Comparison of ENCODE assay signal across 11 cellular contexts in genomic region chr1:16642025-16642966, GRCh38. TPM values are rescaled to one million over a fixed set of nuclear protein-coding genes. Genes with fewer than 3 reads are reported as not detected.
DNase-seq lines count a peak whose midpoint lies in the region; ATAC-seq and TF ChIP-seq lines count a peak whose summit lies in the region.
"Not testable (repeated sequence)": the region's sequence is repeated elsewhere in the genome, so short reads cannot be mapped to it uniquely, and the experiment has no call there.
"Had no signal": no experiment of that assay in that cellular context is flagged by ENCODE, and none has a peak within 500 bp of the region (broad histone marks: within the 10 kb centered on the region; RNA-seq: fewer than 3 reads in every experiment).

No MANE protein-coding gene starts in this region.

- H3K36me3 Mint-ChIP-seq in activated CD4-positive, alpha-beta T cell treated with anti-CD3 and anti-CD28 coated beads for 36 hours (ENCODE audit: low read depth) = not testable (repeated sequence)

- peak overlapping the region; percentile 80 for H3K4me2 ChIP-seq in hepatocyte
- H3K4me2 ChIP-seq in skeletal muscle satellite cell (ENCODE audit: low read length) = peak overlapping the region; percentile 94

- H3K4me1 Mint-ChIP-seq in activated CD4-positive, alpha-beta T cell treated with anti-CD3 and anti-CD28 coated beads for 36 hours = not testable (repeated sequence)

- H3K4me3 ChIP-seq in HEK293 (ENCODE audit: low read depth, low read length); coronary artery; hepatocyte; muscle layer of colon (ENCODE audit: low read depth in 1 of 2, low read length in 2 of 2); skeletal muscle satellite cell (ENCODE audit: low read length); uterus: not testable (repeated sequence)

- H3K9ac ChIP-seq in muscle layer of colon (ENCODE audit: low read length) = peak overlapping the region; percentile 97
- not testable (repeated sequence) for H3K9ac ChIP-seq in skeletal muscle satellite cell (ENCODE audit: low read depth, low read length)

- H3K36me3 ChIP-seq in HEK293 (ENCODE audit: control insufficient read depth in 2 of 2, insufficient read depth in 1 of 2, low read length in 2 of 2) = peaks cover 0 to 11% of the 10 kb centered on the region in 2 experiments; a peak in 2 of 3 replicates
- H3K36me3 ChIP-seq in hepatocyte (replicated peaks; ENCODE audit: insufficient read depth, low read depth); muscle layer of colon (ENCODE audit: insufficient read depth, low read length); skeletal muscle satellite cell (ENCODE audit: insufficient read depth, low read length); uterus: not testable (repeated sequence)

- not testable (repeated sequence) for TF ChIP-seq CTCF in HEK293 (tag by site-specific recombination; IDR thresholded peaks at IDR 0.05); coronary artery (IDR thresholded peaks at IDR 0.05); hepatocyte (IDR thresholded peaks at IDR 0.05; ENCODE audit: poor library complexity); uterus (IDR thresholded peaks at IDR 0.05)

- not testable (repeated sequence) for H4K20me1 ChIP-seq in hepatocyte (ENCODE audit: insufficient read depth, poor library complexity, severe bottlenecking)

- not testable (repeated sequence) for ATAC-seq in activated CD4-positive, alpha-beta T cell treated with anti-CD3 and anti-CD28 coated beads for 36 hours

- H3K27ac Mint-ChIP-seq in activated CD4-positive, alpha-beta T cell treated with anti-CD3 and anti-CD28 coated beads for 36 hours = not testable (repeated sequence)

- TF ChIP-seq POLR2A in uterus (IDR thresholded peaks at IDR 0.05) = not testable (repeated sequence)

- H3K4me1 ChIP-seq in HEK293 (ENCODE audit: control insufficient read depth, insufficient read depth, low read length) = not testable (repeated sequence)
- H3K4me1 ChIP-seq in hepatocyte (ENCODE audit: insufficient read depth) (peaks cover 23% of the 10 kb centered on the region), muscle layer of colon (ENCODE audit: insufficient read depth, low read length) (peaks cover 30% of the 10 kb centered on the region), skeletal muscle satellite cell (ENCODE audit: control insufficient read depth, insufficient read depth, low read length) (peaks cover 19% of the 10 kb centered on the region), uterus (peaks cover 0 to 16% of the 10 kb centered on the region in 2 donors)

- POLR2A ChIA-PET in HEK293 (lab: Yijun Ruan, JAX) = not testable (repeated sequence)
- POLR2A ChIA-PET in activated CD4-positive, alpha-beta T cell treated with anti-CD3 and anti-CD28 coated beads for 36 hours (lab: Charles Lee) = interaction anchor here (0.6 kb wide), 1 partner anchor 290 kb away, joined by 3 read pairs; no protein-coding TSS in a partner anchor

- not testable (repeated sequence) for H3K27ac ChIP-seq in HEK293 (ENCODE audit: extremely low read depth, low read depth, low read length); coronary artery; hepatocyte; muscle layer of colon (ENCODE audit: low read depth, low read length); uterus

- H3K27me3 Mint-ChIP-seq in activated CD4-positive, alpha-beta T cell treated with anti-CD3 and anti-CD28 coated beads for 36 hours = not testable (repeated sequence)

- H2AFZ ChIP-seq in hepatocyte = not testable (repeated sequence)

- H3K27me3 ChIP-seq in hepatocyte; muscle layer of colon (ENCODE audit: control insufficient read depth in 1 of 2, insufficient read depth in 2 of 2, low read length in 2 of 2); skeletal muscle satellite cell (ENCODE audit: control insufficient read depth, insufficient read depth, low read length); uterus: not testable (repeated sequence)

- intact Hi-C loops in activated CD4-positive, alpha-beta T cell treated with anti-CD3 and anti-CD28 coated beads for 36 hours (cut with DNase I, micrococcal nuclease); uterus (cut with DNase I; ENCODE audit: low total_unique reads): not testable (repeated sequence)

- 80% methylated on average over 8 of the region's 9 CpGs for WGBS in hepatocyte (ENCODE audit: low lambda C conversion rate, missing lambda C conversion rate)

- CTCF ChIA-PET in HEK293 (lab: Yijun Ruan, JAX) = not testable (repeated sequence)
- CTCF ChIA-PET in activated CD4-positive, alpha-beta T cell treated with anti-CD3 and anti-CD28 coated beads for 36 hours (lab: Charles Lee) = interaction anchor here (1.0 kb wide), 1 partner anchor 57 kb away, joined by 3 read pairs; no protein-coding TSS in a partner anchor

- peak; percentile 20 for DNase-seq in activated CD4-positive, alpha-beta T cell treated with anti-CD3 and anti-CD28 coated beads for 36 hours
- DNase-seq in activated effector memory CD4-positive, alpha-beta T cell treated with anti-CD3 and anti-CD28 coated beads, Interleukin-2, amount 50 U/mL, for 16 hours = peak; percentile 64
- DNase-seq in coronary artery (ENCODE audit: low spot score) (peak; percentile 74), uterus (peak; percentile 14 to 16)
- DNase-seq in hepatocyte (ENCODE audit: low spot score) = not testable (repeated sequence)

- H3K79me2 ChIP-seq in hepatocyte = peaks cover 62% of the 10 kb centered on the region

- not testable (repeated sequence) for H3K9me2 ChIP-seq in hepatocyte (replicated peaks; ENCODE audit: insufficient read depth)

- H3K9me3 Mint-ChIP-seq in activated CD4-positive, alpha-beta T cell treated with anti-CD3 and anti-CD28 coated beads for 36 hours (ENCODE audit: low read depth) = not testable (repeated sequence)

- H3K9me3 ChIP-seq in HEK293 (ENCODE audit: control insufficient read depth, insufficient read depth, low read depth, low read length); hepatocyte (ENCODE audit: low read depth); muscle layer of colon (ENCODE audit: low read length); skeletal muscle satellite cell (replicated peaks; ENCODE audit: low read length); uterus: not testable (repeated sequence)

- H3K4me3 Mint-ChIP-seq in activated CD4-positive, alpha-beta T cell treated with anti-CD3 and anti-CD28 coated beads for 36 hours = not testable (repeated sequence)

TF ChIP-seq in HEK293, 187 proteins besides CTCF, POLR2A, EP300 and RAD21:
- peak; percentile 6 for TF ChIP-seq ZBTB26 (tag by site-specific recombination; optimal IDR thresholded peaks at IDR 0.05)

RNA-seq across cellular contexts. Expression of gene RNU1-3, which starts 24.5 kb away (rescaled TPM):
- total RNA-seq in activated CD4-positive, alpha-beta T cell treated with anti-CD3 and anti-CD28 coated beads for 36 hours = 1,000 to 10,000 TPM; 1,573 to 2,291 TPM
- total RNA-seq in hepatocyte = under 0.01 TPM in 2 replicates
- polyA plus RNA-seq in hepatocyte = not detected in 2 replicates
- total RNA-seq in skeletal muscle satellite cell (2012; rRNA removed) = under 0.01 TPM in 2 replicates
- 1,000 to 10,000 TPM in 1 of 4 donors, under 1 TPM in 3; under 0.01 to 2,125 (median under 0.01) TPM for total RNA-seq in uterus
- total RNA-seq: HT1080 had no signal
- polyA plus RNA-seq: adipose tissue, thymus had no signal

RNA-seq across cellular contexts. Expression of gene NBPF1, which starts 28.9 kb away (rescaled TPM):
- 1 to 10 TPM; 5.8 to 6.2 TPM for total RNA-seq in activated CD4-positive, alpha-beta T cell treated with anti-CD3 and anti-CD28 coated beads for 36 hours
- total RNA-seq in hepatocyte (36.4 and 57.1 TPM in 2 replicates), uterus (100 to 1,000 TPM in 1 of 4 donors, 10 to 100 TPM in 3; 29.4 to 178 (median 39.2) TPM)
- 31.7 and 32.1 TPM in 2 replicates for polyA plus RNA-seq in hepatocyte
- total RNA-seq in skeletal muscle satellite cell (2012; rRNA removed) = 15.7 and 20.3 TPM in 2 replicates
